Comparison of ENCODE assay signal across 8 cellular contexts in genomic region chr10:110497438-110498086, GRCh38. TPM values are rescaled to one million over a fixed set of nuclear protein-coding genes. Genes with fewer than 3 reads are reported as not detected.
A peak's percentile ranks its signal among the peaks of the same experiment; 100 is the strongest.
DNase-seq lines count a peak whose midpoint lies in the region; ATAC-seq and TF ChIP-seq lines count a peak whose summit lies in the region.

Gene DUSP5 (plus strand): TSS chr10:110497907. CDS start chr10:110498122, 215 bp downstream.

- CTCF ChIA-PET in BJ (lab: Yijun Ruan, JAX) = interaction anchor here (1.0 to 8.2 kb wide), 8 partner anchors 15 to 190 kb away, joined by 3 to 72 read pairs (median 6); no protein-coding TSS in a partner anchor

- DNase-seq in BJ (ENCODE audit: low read depth) = no peak
- DNase-seq in NCI-H69 (lab: John Stamatoyannopoulos, UW) = peak; percentile 92
- peak; percentile 93 for DNase-seq in activated CD4-positive, alpha-beta T cell treated with anti-CD3 and anti-CD28 coated beads, Interleukin-2, amount 50 U/mL, for 1 hour
- DNase-seq in cortex of kidney (lab: John Stamatoyannopoulos, UW) = peak; percentile 70
- peak; percentile 92 for DNase-seq in left lobe of liver (ENCODE audit: low spot score)
- DNase-seq in stimulated activated CD4-positive, alpha-beta T cell treated with anti-CD3 and anti-CD28 coated beads, Interleukin-2, amount 100 ng/mL, for 24 hours = peak; percentile 94

- no peaks in the 10 kb centered on the region for H3K36me3 ChIP-seq in BJ (ENCODE audit: control insufficient read depth, insufficient read depth, low read length)

- no peaks in the 10 kb centered on the region for H3K27me3 ChIP-seq in BJ (ENCODE audit: control insufficient read depth, insufficient read depth, low read length)

- H3K4me3 ChIP-seq in BJ (ENCODE audit: low read depth, low read length) = peak within 1 kb of the TSS; percentile 71

- no peak for TF ChIP-seq CTCF in BJ (IDR thresholded peaks at IDR 0.05; ENCODE audit: insufficient read depth, low read depth, low read length)

- POLR2A ChIA-PET in BJ (lab: Charles Lee) = interaction anchor here (0.7 kb wide), 1 partner anchor 85 kb away, joined by 5 read pairs; no protein-coding TSS in a partner anchor

- ATAC-seq in GM19043 (IDR thresholded peaks at IDR 0.05; ENCODE audit: low read depth, unreplicated experiment) (peak; percentile 43), HG03342 (IDR thresholded peaks at IDR 0.05; ENCODE audit: unreplicated experiment) (peak; percentile 63), left lobe of liver (peak; percentile 96)

RNA-seq across cellular contexts. Expression of gene DUSP5, which starts in this region (rescaled TPM):
- 30.3 and 30.4 TPM in 2 replicates for polyA plus RNA-seq in BJ (2011; rRNA removed)
- polyA minus RNA-seq in BJ (2011; rRNA and poly(A)+ RNA removed) = 92.9 and 144 TPM in 2 replicates
- 3.8 TPM for total RNA-seq in left lobe of liver

Comparison
In these comparisons a context has a peak if more than half of its experiments do, and no peak if none do; other contexts are left out.
1. ATAC-seq: peak in every context shown above with its lines; median percentile 96 in left lobe of liver; 63 in HG03342; 43 in GM19043.